Comparison of ENCODE assay signal across 8 cellular contexts in the genomic region with DNA sequence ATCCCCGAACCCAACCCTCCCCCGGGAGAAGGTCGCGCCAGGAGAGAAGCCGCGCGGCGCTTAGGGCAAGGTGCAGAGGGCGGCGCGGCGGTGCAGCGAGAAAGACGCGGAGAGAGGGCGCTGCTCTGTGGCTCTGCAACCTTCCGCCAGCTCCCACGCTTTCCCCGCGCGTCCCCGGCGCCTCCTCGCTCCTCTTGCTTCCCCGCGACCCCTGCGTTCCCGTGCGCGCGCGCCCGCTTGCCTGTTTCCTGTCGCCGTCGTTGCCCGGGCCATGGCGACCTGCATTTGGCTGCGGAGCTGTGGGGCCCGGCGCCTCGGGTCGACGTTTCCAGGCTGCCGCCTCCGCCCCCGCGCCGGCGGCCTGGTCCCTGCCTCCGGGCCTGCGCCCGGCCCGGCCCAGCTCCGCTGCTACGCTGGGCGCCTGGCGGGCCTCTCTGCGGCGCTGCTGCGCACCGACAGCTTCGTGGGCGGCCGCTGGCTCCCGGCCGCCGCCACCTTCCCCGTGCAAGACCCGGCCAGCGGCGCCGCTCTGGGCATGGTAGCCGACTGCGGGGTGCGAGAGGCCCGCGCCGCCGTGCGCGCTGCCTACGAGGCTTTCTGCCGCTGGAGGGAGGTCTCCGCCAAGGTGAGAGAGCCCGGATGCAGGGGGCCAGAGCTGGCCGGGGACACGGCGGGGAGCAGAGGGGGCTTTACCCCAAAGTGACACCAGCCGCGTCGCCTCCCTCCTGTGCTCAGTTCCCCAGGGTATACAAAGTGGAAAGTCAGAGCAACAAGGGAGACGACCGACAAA. TPM values are rescaled to one million over a fixed set of nuclear protein-coding genes. Genes with fewer than 3 reads are reported as not detected.
A peak's percentile ranks its signal among the peaks of the same experiment; 100 is the strongest.
DNase-seq lines count a peak whose midpoint lies in the region; ATAC-seq, FAIRE-seq and TF ChIP-seq lines count a peak whose summit lies in the region.

A gene (plus strand): TSS at position 244 of the 790 bp plus-strand sequence. CDS start 28 bp downstream, at position 272.

- H3K27ac ChIP-seq in SU-DHL-6 (ENCODE audit: low read depth, low read length): peak within 1 kb of the TSS; percentile 74
- H3K27ac ChIP-seq in left ventricle myocardium inferior (replicated peaks): peak within 1 kb of the TSS; percentile 91

- FAIRE-seq in urothelium cell line (lab: Jason Lieb, UNC): no peak

- peak; percentile 52 for TF ChIP-seq CTCF in SU-DHL-6 (IDR thresholded peaks at IDR 0.05; ENCODE audit: insufficient read depth, low read length, poor library complexity, severe bottlenecking)
- peak; percentile 32 for TF ChIP-seq CTCF in left ventricle myocardium inferior (IDR thresholded peaks at IDR 0.05; ENCODE audit: borderline replicate concordance)

- peak within 1 kb of the TSS; percentile 94 for H3K4me2 ChIP-seq in SU-DHL-6 (ENCODE audit: low read depth, low read length, poor library complexity, severe bottlenecking)

- 0 out of 2 replicates have a peak, but pooled peaks cover 4% of the 10 kb centered on the region for H3K36me3 ChIP-seq in SU-DHL-6 (ENCODE audit: low read length)
- peaks cover 5% of the 10 kb centered on the region for H3K36me3 ChIP-seq in left ventricle myocardium inferior

- intact Hi-C loops in left ventricle myocardium inferior (cut with micrococcal nuclease): no loop called here

- H3K79me2 ChIP-seq in SU-DHL-6 (ENCODE audit: insufficient read depth, low read length): peaks cover 11% of the 10 kb centered on the region

- ATAC-seq in GM21825 (IDR thresholded peaks at IDR 0.05; ENCODE audit: unreplicated experiment): peak; percentile 71

- H3K4me3 ChIP-seq in SU-DHL-6 (ENCODE audit: insufficient read depth, low read length, poor library complexity, severe bottlenecking): peak within 1 kb of the TSS; percentile 79
- H3K4me3 ChIP-seq in left ventricle myocardium inferior: peak within 1 kb of the TSS; percentile 84

- H3K9me3 ChIP-seq in SU-DHL-6 (ENCODE audit: insufficient read depth, low read length): 0 out of 2 replicates have a peak, but pooled peaks cover 5% of the 10 kb centered on the region
- H3K9me3 ChIP-seq in left ventricle myocardium inferior (replicated peaks): peaks cover 4% of the 10 kb centered on the region

- H3K9ac ChIP-seq in SU-DHL-6 (ENCODE audit: low read length): peak within 1 kb of the TSS; percentile 71

- H3K4me1 ChIP-seq in left ventricle myocardium inferior: peaks cover 31% of the 10 kb centered on the region

- peak within 1 kb of the TSS; percentile 95 for H2AFZ ChIP-seq in SU-DHL-6 (ENCODE audit: low read depth, low read length, severe bottlenecking)

- H3K27me3 ChIP-seq in SU-DHL-6 (ENCODE audit: low read length): no peaks in the 10 kb centered on the region
- no peaks in the 10 kb centered on the region for H3K27me3 ChIP-seq in left ventricle myocardium inferior (ENCODE audit: low read depth)

- peaks cover 29% of the 10 kb centered on the region for H3F3A ChIP-seq in SU-DHL-6 (ENCODE audit: insufficient read depth)

- DNase-seq in G401 (ENCODE audit: low spot score): peak; percentile 81
- DNase-seq in LHCN-M2 (ENCODE audit: low read depth): peak; percentile 14
- DNase-seq in activated naive CD8-positive, alpha-beta T cell treated with anti-CD3 and anti-CD28 coated beads, Interleukin-2, amount 50 U/mL, for 16 hours (ENCODE audit: low read depth, low spot score): peak; percentile 68
- DNase-seq in left ventricle myocardium inferior: peak; percentile 76
- peak; percentile 11 for DNase-seq in pulmonary artery endothelial cell (ENCODE audit: low read depth, low spot score)
- peak; percentile 78 for DNase-seq in urothelium cell line (ENCODE audit: low spot score)

- no peaks in the 10 kb centered on the region for H4K20me1 ChIP-seq in SU-DHL-6 (ENCODE audit: low read depth, low read length)

- in situ Hi-C loops in G401 (cut with HindIII; ENCODE audit: low sequenced_read_pairs): no loop called here

- H3K9me2 ChIP-seq in SU-DHL-6 (replicated peaks; ENCODE audit: insufficient read depth, low read length): no peaks in the 10 kb centered on the region

RNA-seq across cellular contexts. Expression of the gene that starts here (rescaled TPM):
- 6.1 and 8.6 TPM in 2 replicates for total RNA-seq in G401 (2014; rRNA removed; shearing (Covaris generic))
- 0.57 and 0.77 TPM in 2 replicates for total RNA-seq in LHCN-M2 (2014; rRNA removed)
- polyA plus RNA-seq in LHCN-M2 (2012): 1.4 TPM
- total RNA-seq in left ventricle myocardium inferior: 27.6 TPM
- 0.33 and 0.53 TPM in 2 replicates for total RNA-seq in pulmonary artery endothelial cell

Comparison
In these comparisons a context has a peak if more than half of its experiments do, and no peak if none do; other contexts are left out.
1. Peak in every context shown above with its lines: DNase-seq, ATAC-seq, H3K4me3 ChIP-seq and H3K27ac ChIP-seq.
2. Peak in DNase-seq in pulmonary artery endothelial cell; RNA of the gene not detected or under 1 TPM.
3. DNase-seq: peak in every context shown above with its lines; median percentile 81 in G401; 78 in urothelium cell line; 76 in left ventricle myocardium inferior; 68 in activated naive CD8-positive, alpha-beta T cell treated with anti-CD3 and anti-CD28 coated beads, Interleukin-2, amount 50 U/mL, for 16 hours; 14 in LHCN-M2; 11 in pulmonary artery endothelial cell.